9 cellular contexts compared by ENCODE assay signal in the genomic region with DNA sequence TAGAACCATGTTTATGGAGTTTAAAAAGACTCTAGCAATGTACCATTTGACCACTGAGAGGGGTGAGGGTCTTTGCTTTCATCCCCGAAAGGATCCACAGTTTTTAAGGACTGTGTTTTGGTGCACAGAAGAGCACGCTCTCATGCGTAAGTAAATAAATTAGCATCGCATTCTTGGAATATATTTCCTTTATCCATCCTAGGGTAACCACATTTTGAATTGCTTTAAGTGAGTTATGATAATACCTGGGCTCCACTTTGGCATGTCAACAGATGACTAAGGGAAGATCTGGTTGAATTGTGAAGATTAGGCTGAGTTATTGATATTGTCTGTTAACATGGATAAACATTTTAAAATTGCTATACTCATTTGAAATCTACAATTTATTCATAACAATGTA.
"Had no signal": no experiment of that assay in that cellular context is flagged by ENCODE, and none has a peak within 500 bp of the region (broad histone marks: within the 10 kb centered on the region; RNA-seq: fewer than 3 reads in every experiment).

No MANE protein-coding gene starts in this region.

- H3K27ac Mint-ChIP-seq: H9, IgD-negative memory B cell had no signal

- H3K27me3 Mint-ChIP-seq: IgD-negative memory B cell had no signal

- H3K4me1 Mint-ChIP-seq: IgD-negative memory B cell had no signal

- ATAC-seq: HepG2 had no signal

- H3K9ac ChIP-seq: GM23248 had no signal

- DNase-seq: GM23248, GOT3, H9, HCEC 1CT, KBM-7 had no signal

- H3K36me3 Mint-ChIP-seq: IgD-negative memory B cell had no signal

- H2AFZ ChIP-seq: GM23248 had no signal

- H3K4me3 Mint-ChIP-seq: H9, IgD-negative memory B cell had no signal

- H3K27ac ChIP-seq: GM23248, HL-60 had no signal

- H3K4me3 ChIP-seq: GM23248 had no signal

- FAIRE-seq: H54, HepG2 had no signal
